In genomic region chr11:64250406-64250874, GRCh38 we compare ENCODE assay signal across 9 cellular contexts. TPM values are rescaled to one million over a fixed set of nuclear protein-coding genes. Genes with fewer than 3 reads are reported as not detected.
DNase-seq lines count a peak whose midpoint lies in the region; ATAC-seq and TF ChIP-seq lines count a peak whose summit lies in the region.
"Had no signal": no experiment of that assay in that cellular context is flagged by ENCODE, and none has a peak within 500 bp of the region (broad histone marks: within the 10 kb centered on the region; RNA-seq: fewer than 3 reads in every experiment).

No MANE protein-coding gene starts in this region.

- H3K27ac ChIP-seq in A673 (ENCODE audit: low read depth, low read length, poor library complexity, severe bottlenecking) (peak overlapping the region; percentile 66), muscle layer of colon (ENCODE audit: low read depth, low read length) (no peak overlapping the region)

- no TSS peak for BruUV-seq in A673 (replicated peaks; lab: Mats Ljungman, UMichigan)

- H3K4me1 ChIP-seq in A673 (ENCODE audit: insufficient read depth, low read length, poor library complexity, severe bottlenecking): peaks cover 27% of the 10 kb centered on the region
- H3K4me1 ChIP-seq in muscle layer of colon (ENCODE audit: insufficient read depth, low read length): peaks cover 32% of the 10 kb centered on the region

- POLR2A ChIA-PET in A673 (lab: Charles Lee; ENCODE audit: low non-redundant PET): interaction anchor here (0.5 kb wide), 1 partner anchor 686 kb away, joined by 3 read pairs; no protein-coding TSS in a partner anchor

- H3K9me3 ChIP-seq in A673 (ENCODE audit: low read depth, low read length, poor library complexity, severe bottlenecking): no peaks in the 10 kb centered on the region
- no peaks in the 10 kb centered on the region for H3K9me3 ChIP-seq in muscle layer of colon (ENCODE audit: low read length)

- intact Hi-C loops in A673 (cut with micrococcal nuclease; ENCODE audit: unreplicated experiment): no loop called here

- peak overlapping the region; percentile 79 for H3K4me3 ChIP-seq in A673 (ENCODE audit: low read depth, low read length, poor library complexity, severe bottlenecking)
- peak overlapping the region in 1 of 2 donors; percentile 55 for H3K4me3 ChIP-seq in muscle layer of colon (ENCODE audit: low read depth in 1 of 2, low read length in 2 of 2)

- peaks cover 2% of the 10 kb centered on the region for H3K27me3 Mint-ChIP-seq in HFFc6 (ENCODE audit: insufficient read depth)
- H3K27me3 Mint-ChIP-seq in brain: peaks cover 7% of the 10 kb centered on the region

- TF ChIP-seq CTCF in A673 (conservative IDR thresholded peaks at IDR 0.05; ENCODE audit: low read depth, low read length) (no peak), HFFc6 (IDR thresholded peaks at IDR 0.05) (no peak), brain (conservative IDR thresholded peaks at IDR 0.05) (no peak)

- H3K9me3 Mint-ChIP-seq in HFFc6 (no peaks in the 10 kb centered on the region), brain (peaks cover 0 to 2% (median 0%) of the 10 kb centered on the region in 5 experiments)

- CTCF ChIA-PET in A673 (lab: Charles Lee): interaction anchor here (1.1 to 2.0 kb wide), 2 partner anchors 46 to 104 kb away, joined by 4 to 6 read pairs; no protein-coding TSS in a partner anchor

- peak overlapping the region; percentile 49 for H3K9ac ChIP-seq in muscle layer of colon (ENCODE audit: low read length)

- peaks cover 19% of the 10 kb centered on the region for H3K4me1 Mint-ChIP-seq in HFFc6 (ENCODE audit: low read depth)
- peaks cover 42% of the 10 kb centered on the region for H3K4me1 Mint-ChIP-seq in brain

- no peak overlapping the region for H3K27ac Mint-ChIP-seq in HFFc6
- H3K27ac Mint-ChIP-seq in brain: peak overlapping the region in 3 of 5 experiments; percentile 72 to 91 (median 83)

- H3K36me3 Mint-ChIP-seq in HFFc6 (ENCODE audit: low read depth) (peaks cover 5% of the 10 kb centered on the region; the same call in 1 of the 2 replicates), brain (no peaks in the 10 kb centered on the region)

- ATAC-seq in HG03457 (IDR thresholded peaks at IDR 0.05; ENCODE audit: unreplicated experiment): no peak
- ATAC-seq in HG02981 (IDR thresholded peaks at IDR 0.05; ENCODE audit: unreplicated experiment): no peak

- H3K27me3 ChIP-seq in A673 (replicated peaks; ENCODE audit: insufficient read depth, low read depth, low read length, poor library complexity) (no peaks in the 10 kb centered on the region), muscle layer of colon (ENCODE audit: control insufficient read depth in 1 of 2, insufficient read depth in 2 of 2, low read length in 2 of 2) (no peaks in the 10 kb centered on the region)

- H3K36me3 ChIP-seq in A673 (ENCODE audit: insufficient read depth, low read length, poor library complexity, severe bottlenecking): peaks cover 12% of the 10 kb centered on the region
- H3K36me3 ChIP-seq in muscle layer of colon (ENCODE audit: insufficient read depth, low read length): peaks cover 9% of the 10 kb centered on the region

- no peak for DNase-seq in A673 (ENCODE audit: low spot score)
- no peak for DNase-seq in HFFc6
- DNase-seq in T-helper 9 cell: no peak
- no peak for DNase-seq in NOMO-1 treated with DMSO at 0.1 percent for 48 hours (lab: John Stamatoyannopoulos, UW; ENCODE audit: unreplicated experiment)
- DNase-seq: NCI-H446 treated with DMSO at 0.1 percent for 48 hours had no signal

- H3K4me3 Mint-ChIP-seq in HFFc6: peak overlapping the region; percentile 87
- peak overlapping the region; percentile 84 to 87 (median 87) for H3K4me3 Mint-ChIP-seq in brain

RNA-seq across cellular contexts. Expression of gene PLCB3, which starts 0.9 kb away (rescaled TPM):
- total RNA-seq in A673 (2021): 45.3 and 51.1 TPM in 2 replicates
- 10 to 100 TPM; 48.1 to 58.0 (median 51.8) TPM for total RNA-seq in HFFc6 (2021; fragmentation: NEBNext Ultra II Directional; extraction: Animal tissue kit (Norgen Biotek cat#: 25700))
- polyA plus RNA-seq in brain (ENCODE audit: insufficient read depth, low read depth, low replicate concordance): 8.6 TPM

RNA-seq across cellular contexts. Expression of gene PPP1R14B, which starts 3.7 kb away (rescaled TPM):
- 378 and 402 TPM in 2 replicates for total RNA-seq in A673 (2021)
- total RNA-seq in HFFc6 (2021; fragmentation: NEBNext Ultra II Directional; extraction: Animal tissue kit (Norgen Biotek cat#: 25700)): 100 to 1,000 TPM; 386 to 478 (median 429) TPM
- 334 TPM for polyA plus RNA-seq in brain (ENCODE audit: insufficient read depth, low read depth, low replicate concordance)

RNA-seq across cellular contexts. Expression of gene FKBP2, which starts 9.5 kb away (rescaled TPM):
- 57.5 and 63.1 TPM in 2 replicates for total RNA-seq in A673 (2021)
- total RNA-seq in HFFc6 (2021; fragmentation: NEBNext Ultra II Directional; extraction: Animal tissue kit (Norgen Biotek cat#: 25700)): 10 to 100 TPM; 54.1 to 95.6 (median 73.1) TPM
- 247 TPM for polyA plus RNA-seq in brain (ENCODE audit: insufficient read depth, low read depth, low replicate concordance)

RNA-seq across cellular contexts. Expression of gene VEGFB, which starts 16.1 kb away (rescaled TPM):
- 93.3 and 108 TPM in 2 replicates for total RNA-seq in A673 (2021)
- total RNA-seq in HFFc6 (2021; fragmentation: NEBNext Ultra II Directional; extraction: Animal tissue kit (Norgen Biotek cat#: 25700)): 10 to 100 TPM; 65.1 to 80.6 (median 71.2) TPM
- polyA plus RNA-seq in brain (ENCODE audit: insufficient read depth, low read depth, low replicate concordance): 232 TPM

RNA-seq across cellular contexts. Expression of gene DNAJC4, which starts 20.1 kb away (rescaled TPM):
- 20.2 and 23.9 TPM in 2 replicates for total RNA-seq in A673 (2021)
- 10 to 100 TPM; 21.7 to 29.5 (median 23.2) TPM for total RNA-seq in HFFc6 (2021; fragmentation: NEBNext Ultra II Directional; extraction: Animal tissue kit (Norgen Biotek cat#: 25700))
- 204 TPM for polyA plus RNA-seq in brain (ENCODE audit: insufficient read depth, low read depth, low replicate concordance)
